8 cellular contexts compared by ENCODE assay signal in the genomic region with DNA sequence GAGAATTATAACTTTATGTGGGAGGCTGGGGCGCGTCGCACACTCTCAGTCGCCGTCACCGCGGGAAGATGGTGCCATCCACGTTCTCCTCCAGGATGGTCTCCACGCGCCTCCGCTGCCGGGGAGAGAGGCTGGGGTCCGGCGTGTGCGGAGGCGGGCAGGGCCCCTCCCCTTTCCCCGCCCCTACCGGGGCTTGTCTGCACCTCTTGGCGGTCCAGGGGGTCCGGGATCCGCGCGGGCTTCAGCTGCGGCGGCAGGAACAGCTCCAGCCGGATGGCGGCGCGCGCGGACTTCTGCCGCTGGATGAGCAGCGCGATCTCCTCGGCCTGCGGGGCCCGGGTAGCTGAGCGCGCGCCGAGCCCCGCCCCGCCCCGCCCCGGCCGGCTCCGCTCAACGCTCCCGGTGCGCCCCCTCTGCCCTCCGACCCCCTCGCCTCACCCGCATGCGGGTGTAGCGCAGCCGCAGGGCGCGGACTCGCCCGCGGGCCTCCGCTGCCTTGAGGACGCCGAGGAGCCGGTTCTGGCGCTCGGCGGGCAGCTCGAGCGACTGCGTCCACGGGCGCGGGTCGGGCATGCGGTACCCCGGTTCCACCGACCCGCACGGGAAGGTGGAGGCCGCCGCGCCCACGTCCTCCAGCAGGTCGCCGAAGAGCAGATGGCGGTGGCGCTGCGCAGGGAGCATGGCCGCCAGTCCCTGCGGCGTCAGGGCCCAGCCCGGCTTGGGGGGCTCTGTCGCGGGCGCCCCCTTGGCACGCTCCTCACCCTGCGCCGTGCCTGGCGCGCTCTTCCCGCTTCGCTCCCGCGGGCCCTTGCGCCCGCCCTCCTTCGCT. TPM values are rescaled to one million over a fixed set of nuclear protein-coding genes. Genes with fewer than 3 reads are reported as not detected.
DNase-seq lines count a peak whose midpoint lies in the region; ATAC-seq, FAIRE-seq and TF ChIP-seq lines count a peak whose summit lies in the region.

No MANE protein-coding gene starts in this region.

- peak overlapping the region; percentile 57 for H3K4me3 Mint-ChIP-seq in glutamatergic neuron (ENCODE audit: unreplicated experiment)

- H3K4me2 ChIP-seq in parathyroid adenoma (ENCODE audit: low read length) = peak overlapping the region; percentile 70

- peak overlapping the region; percentile 65 for H3K27ac ChIP-seq in parathyroid adenoma

- no peaks in the 10 kb centered on the region for H3K9me3 ChIP-seq in parathyroid adenoma (ENCODE audit: control insufficient read depth, low read length)

- peaks cover 22% of the 10 kb centered on the region for H3K4me1 ChIP-seq in parathyroid adenoma

- H3K4me3 ChIP-seq in parathyroid adenoma (ENCODE audit: low read depth, low read length) = peak overlapping the region; percentile 41

- H3K9ac ChIP-seq in parathyroid adenoma = no peak overlapping the region

- peak overlapping the region; percentile 91 for H2AFZ ChIP-seq in parathyroid adenoma

- in situ Hi-C loops in SK-MEL-5 (cut with HindIII; ENCODE audit: low pct_unique_long_range_greater_than_20kb, low sequenced_read_pairs) = no loop called here

- no peaks in the 10 kb centered on the region for H3K36me3 ChIP-seq in parathyroid adenoma (ENCODE audit: control insufficient read depth, insufficient read depth, low read length)

- FAIRE-seq in urothelium cell line (lab: Jason Lieb, UNC) = no peak

- peak; percentile 80 for TF ChIP-seq CTCF in LNCAP (IDR thresholded peaks at IDR 0.05)
- peak; percentile 60 for TF ChIP-seq CTCF in glutamatergic neuron (IDR thresholded peaks at IDR 0.05; ENCODE audit: partially characterized antibody, unreplicated experiment)
- peak; percentile 77 for TF ChIP-seq CTCF in parathyroid adenoma (IDR thresholded peaks at IDR 0.05)

- peaks cover 31% of the 10 kb centered on the region for H3K27me3 Mint-ChIP-seq in glutamatergic neuron (ENCODE audit: unreplicated experiment)

- peaks cover 5 to 7% of the 10 kb centered on the region in 2 donors for H3K36me3 Mint-ChIP-seq in activated naive CD4-positive, alpha-beta T cell treated with anti-CD3 and anti-CD28 coated beads, Interleukin-2, amount 50 U/mL, for 72 hours
- H3K36me3 Mint-ChIP-seq in glutamatergic neuron (ENCODE audit: unreplicated experiment) = peaks cover 14% of the 10 kb centered on the region

- H3K4me1 Mint-ChIP-seq in glutamatergic neuron (ENCODE audit: low read depth, unreplicated experiment) = peaks cover 9% of the 10 kb centered on the region

- no peaks in the 10 kb centered on the region for H3K79me2 ChIP-seq in parathyroid adenoma

- no peaks in the 10 kb centered on the region for H3K9me3 Mint-ChIP-seq in activated naive CD4-positive, alpha-beta T cell treated with anti-CD3 and anti-CD28 coated beads, Interleukin-2, amount 50 U/mL, for 72 hours
- H3K9me3 Mint-ChIP-seq in glutamatergic neuron (ENCODE audit: unreplicated experiment) = peaks cover 21% of the 10 kb centered on the region

- H3K27ac Mint-ChIP-seq in activated naive CD4-positive, alpha-beta T cell treated with anti-CD3 and anti-CD28 coated beads, Interleukin-2, amount 50 U/mL, for 72 hours = no peak overlapping the region
- H3K27ac Mint-ChIP-seq in glutamatergic neuron (ENCODE audit: unreplicated experiment) = no peak overlapping the region

- peak; percentile 25 for DNase-seq in DMS 273 treated with DMSO at 0.1 percent for 48 hours (lab: John Stamatoyannopoulos, UW)
- peak; percentile 83 for DNase-seq in SK-MEL-5 (ENCODE audit: low read depth, low spot score)
- peak in 1 of 2 donors; percentile 74 for DNase-seq in activated naive CD4-positive, alpha-beta T cell treated with anti-CD3 and anti-CD28 coated beads, Interleukin-2, amount 50 U/mL, for 72 hours (ENCODE audit: low spot score in 2 of 2)
- peak; percentile 90 for DNase-seq in glutamatergic neuron
- DNase-seq in urothelium cell line (ENCODE audit: low spot score) = peak; percentile 87

- peak; percentile 55 to 61 for ATAC-seq in activated naive CD4-positive, alpha-beta T cell treated with anti-CD3 and anti-CD28 coated beads, Interleukin-2, amount 50 U/mL, for 72 hours
- ATAC-seq in GM19467 (IDR thresholded peaks at IDR 0.05; ENCODE audit: unreplicated experiment) = no peak

- H3K27me3 ChIP-seq in parathyroid adenoma (ENCODE audit: control insufficient read depth, insufficient read depth, low read length) = no peaks in the 10 kb centered on the region

RNA-seq across cellular contexts. Expression of a gene that starts 0.6 kb away (rescaled TPM):
- total RNA-seq in SK-MEL-5 (2014; rRNA removed; shearing (Covaris generic)) = 1.1 TPM in 1 of 2 replicates, not detected in the other
- polyA plus RNA-seq in SK-MEL-5 (2015; cell fraction: cytosol; rRNA removed) = 0.60 TPM in 1 of 2 replicates, not detected in the other
- not detected in 2 replicates for polyA plus RNA-seq in SK-MEL-5 (2015; cell fraction: nucleus; rRNA removed)
- not detected for total RNA-seq in activated naive CD4-positive, alpha-beta T cell treated with anti-CD3 and anti-CD28 coated beads, Interleukin-2, amount 50 U/mL, for 72 hours
- not detected for total RNA-seq in glutamatergic neuron (ENCODE audit: unreplicated experiment)

RNA-seq across cellular contexts. Expression of a gene that starts 3.7 kb away (rescaled TPM):
- total RNA-seq in SK-MEL-5 (2014; rRNA removed; shearing (Covaris generic)) = 2.1 and 3.2 TPM in 2 replicates
- polyA plus RNA-seq in SK-MEL-5 (2015; cell fraction: cytosol; rRNA removed) = 3.1 and 3.3 TPM in 2 replicates
- polyA plus RNA-seq in SK-MEL-5 (2015; cell fraction: nucleus; rRNA removed) = 2.1 and 2.5 TPM in 2 replicates
- total RNA-seq in activated naive CD4-positive, alpha-beta T cell treated with anti-CD3 and anti-CD28 coated beads, Interleukin-2, amount 50 U/mL, for 72 hours = 1 to 10 TPM in 1 of 2 donors, under 1 TPM in 1; 0.32 to 1.2 TPM
- total RNA-seq in glutamatergic neuron (ENCODE audit: unreplicated experiment) = 2.9 TPM

RNA-seq across cellular contexts. Expression of a gene that starts 4.3 kb away (rescaled TPM):
- 28.7 and 31.4 TPM in 2 replicates for total RNA-seq in SK-MEL-5 (2014; rRNA removed; shearing (Covaris generic))
- polyA plus RNA-seq in SK-MEL-5 (2015; cell fraction: cytosol; rRNA removed) = 35.8 and 36.3 TPM in 2 replicates
- polyA plus RNA-seq in SK-MEL-5 (2015; cell fraction: nucleus; rRNA removed) = 15.2 and 15.8 TPM in 2 replicates
- 10 to 100 TPM; 21.5 to 47.8 TPM for total RNA-seq in activated naive CD4-positive, alpha-beta T cell treated with anti-CD3 and anti-CD28 coated beads, Interleukin-2, amount 50 U/mL, for 72 hours
- total RNA-seq in glutamatergic neuron (ENCODE audit: unreplicated experiment) = 4.4 TPM

RNA-seq across cellular contexts. Expression of a gene that starts 20.6 kb away (rescaled TPM):
- 6.8 and 9.8 TPM in 2 replicates for total RNA-seq in SK-MEL-5 (2014; rRNA removed; shearing (Covaris generic))
- polyA plus RNA-seq in SK-MEL-5 (2015; cell fraction: cytosol; rRNA removed) = 18.1 and 21.2 TPM in 2 replicates
- 36.8 and 59.2 TPM in 2 replicates for polyA plus RNA-seq in SK-MEL-5 (2015; cell fraction: nucleus; rRNA removed)
- total RNA-seq in activated naive CD4-positive, alpha-beta T cell treated with anti-CD3 and anti-CD28 coated beads, Interleukin-2, amount 50 U/mL, for 72 hours = 10 to 100 TPM; 21.9 to 79.3 TPM
- 102 TPM for total RNA-seq in glutamatergic neuron (ENCODE audit: unreplicated experiment)

RNA-seq across cellular contexts. Expression of a gene that starts 23.8 kb away (rescaled TPM):
- total RNA-seq in SK-MEL-5 (2014; rRNA removed; shearing (Covaris generic)) = not detected in 2 replicates
- not detected in 2 replicates for polyA plus RNA-seq in SK-MEL-5 (2015; cell fraction: cytosol; rRNA removed)
- not detected in 2 replicates for polyA plus RNA-seq in SK-MEL-5 (2015; cell fraction: nucleus; rRNA removed)
- not detected for total RNA-seq in activated naive CD4-positive, alpha-beta T cell treated with anti-CD3 and anti-CD28 coated beads, Interleukin-2, amount 50 U/mL, for 72 hours
- total RNA-seq in glutamatergic neuron (ENCODE audit: unreplicated experiment) = not detected
